In genomic region chr18:54436501-54436900, GRCh38 we compare ENCODE assay signal across 8 cellular contexts.
"Had no signal": no experiment of that assay in that cellular context is flagged by ENCODE, and none has a peak within 500 bp of the region (broad histone marks: within the 10 kb centered on the region; RNA-seq: fewer than 3 reads in every experiment).

No MANE protein-coding gene starts in this region.

- DNase-seq: GDM1, GF-D8 had no signal

- FAIRE-seq: G401.6, GM12878, GM12891, GM12892, GM18507, GM19239 had no signal

- H3K4me3 ChIP-seq: GM12878 had no signal
